In genomic region chr7:39531818-39532217, GRCh38 we compare ENCODE assay signal across 17 cellular contexts.
"Had no signal": no experiment of that assay in that cellular context is flagged by ENCODE, and none has a peak within 500 bp of the region (broad histone marks: within the 10 kb centered on the region; RNA-seq: fewer than 3 reads in every experiment).

No MANE protein-coding gene starts in this region.

- H2AFZ ChIP-seq: hepatocyte had no signal

- H3K4me3 Mint-ChIP-seq: naive thymus-derived CD4-positive, alpha-beta T cell had no signal

- H3K27ac Mint-ChIP-seq: naive thymus-derived CD4-positive, alpha-beta T cell had no signal

- H3K27ac ChIP-seq: dorsolateral prefrontal cortex, hepatocyte, right atrium auricular region, sigmoid colon, skin epidermis, suprapubic skin, thyroid gland had no signal

- H3K9me3 Mint-ChIP-seq: naive thymus-derived CD4-positive, alpha-beta T cell had no signal

- H3K36me3 ChIP-seq: right atrium auricular region, sigmoid colon, suprapubic skin, thyroid gland had no signal

- H3K9me3 ChIP-seq: right atrium auricular region, sigmoid colon, suprapubic skin, thyroid gland had no signal

- H3K27me3 ChIP-seq: dorsolateral prefrontal cortex, hepatocyte, right atrium auricular region, sigmoid colon, suprapubic skin, thyroid gland had no signal

- H3K4me3 ChIP-seq: dorsolateral prefrontal cortex, hepatocyte, right atrium auricular region, sigmoid colon, skin epidermis, suprapubic skin, thyroid gland had no signal

- ATAC-seq: naive thymus-derived CD4-positive, alpha-beta T cell had no signal

- H3K79me2 ChIP-seq: hepatocyte had no signal

- DNase-seq: cortex of kidney; dorsolateral prefrontal cortex; effector CD8-positive, alpha-beta T cell; foreskin melanocyte; head of caudate nucleus; mammary epithelial cell; naive thymus-derived CD4-positive, alpha-beta T cell; sigmoid colon; stimulated activated CD4-positive, alpha-beta T cell treated with anti-CD3 and anti-CD28 coated beads, Interleukin-2, amount 100 ng/mL, for 24 hours; stimulated activated CD4-positive, alpha-beta T cell treated with anti-CD3 and anti-CD28 coated beads, Interleukin-4, amount 100 ng/mL, for 4 hours; stimulated activated naive CD4-positive, alpha-beta T cell treated with Interleukin-2 at 50 U/mL for 16 hours; thyroid gland had no signal

- H3K36me3 Mint-ChIP-seq: naive thymus-derived CD4-positive, alpha-beta T cell; type B pancreatic cell had no signal

- H3K27me3 Mint-ChIP-seq: type B pancreatic cell had no signal

- H3K4me2 ChIP-seq: hepatocyte had no signal

- H3K4me1 Mint-ChIP-seq: naive thymus-derived CD4-positive, alpha-beta T cell had no signal

- H3K4me1 ChIP-seq: right atrium auricular region, sigmoid colon, suprapubic skin, thyroid gland had no signal
